17 cellular contexts compared by ENCODE assay signal in genomic region chr10:21069929-21070363, GRCh38.
DNase-seq lines count a peak whose midpoint lies in the region; ATAC-seq and TF ChIP-seq lines count a peak whose summit lies in the region.
"Had no signal": no experiment of that assay in that cellular context is flagged by ENCODE, and none has a peak within 500 bp of the region (broad histone marks: within the 10 kb centered on the region; RNA-seq: fewer than 3 reads in every experiment).

No MANE protein-coding gene starts in this region.

- peak; percentile 48 to 68 for ATAC-seq in right cardiac atrium
- ATAC-seq: HCT116, HepG2, left lobe of liver had no signal

- no peak for TF ChIP-seq CTCF in GM13977 (IDR thresholded peaks at IDR 0.05; ENCODE audit: extremely low read depth, insufficient read depth, missing control alignments)

- intact Hi-C loops in right cardiac atrium (cut with DNase I) = loop anchor here in 1 of 4 donors (5.0 kb wide), 1 partner anchor 173 kb away; the partner anchor contains the start of gene NEBL

- DNase-seq in COR-L47 (lab: John Stamatoyannopoulos, UW) = peak; percentile 42
- DNase-seq in NCI-H1048 (lab: John Stamatoyannopoulos, UW) = peak; percentile 53
- DNase-seq in SK-N-DZ (ENCODE audit: low spot score) = peak; percentile 45
- DNase-seq in right cardiac atrium = peak in 1 of 3 donors; percentile 51
- DNase-seq in GM13977 (ENCODE audit: low spot score) = no peak
- no peak for DNase-seq in H4 (ENCODE audit: low spot score)
- no peak for DNase-seq in SW480 (ENCODE audit: low spot score)
- DNase-seq in NCI-H226 = no peak
- DNase-seq: activated naive CD4-positive, alpha-beta T cell; effector CD8-positive, alpha-beta T cell; GF-D8; naive B cell; NCI-H510A treated with DMSO at 0.1 percent for 48 hours; uterus had no signal

- peaks cover 6% of the 10 kb centered on the region for H3K4me1 ChIP-seq in right cardiac atrium (ENCODE audit: control insufficient read depth, insufficient read depth, low read length)
- H3K4me1 ChIP-seq: uterus had no signal

- in situ Hi-C loops in GM13977 (cut with MboI; ENCODE audit: low pct_unique_long_range_greater_than_20kb, low sequenced_read_pairs, unreplicated experiment) = no loop called here

- H3K27me3 ChIP-seq in right cardiac atrium (ENCODE audit: control insufficient read depth, insufficient read depth) = no peaks in the 10 kb centered on the region
- H3K27me3 ChIP-seq: uterus had no signal

- 26% methylated on average over 7 of the region's 7 CpGs for WGBS in right cardiac atrium

- H3K4me3 ChIP-seq in right cardiac atrium (ENCODE audit: low read length) = no peak overlapping the region
- H3K4me3 ChIP-seq: uterus had no signal

- no peaks in the 10 kb centered on the region for H3K9me3 ChIP-seq in right cardiac atrium (ENCODE audit: control insufficient read depth, low read length)
- H3K9me3 ChIP-seq: uterus had no signal

- H3K27ac ChIP-seq in right cardiac atrium (ENCODE audit: low read length) = peak overlapping the region; percentile 58
- H3K27ac ChIP-seq: uterus had no signal

Comparison
In these comparisons a context has a peak if more than half of its experiments do, and no peak if none do; other contexts are left out.
1. DNase-seq: peak in COR-L47 (single experiment), NCI-H1048 (single experiment) and SK-N-DZ (single experiment); none in GM13977 (single experiment), H4 (single experiment), SW480 (single experiment) and NCI-H226 (single experiment).